Comparison of ENCODE assay signal across 1 cellular context in the genomic region with DNA sequence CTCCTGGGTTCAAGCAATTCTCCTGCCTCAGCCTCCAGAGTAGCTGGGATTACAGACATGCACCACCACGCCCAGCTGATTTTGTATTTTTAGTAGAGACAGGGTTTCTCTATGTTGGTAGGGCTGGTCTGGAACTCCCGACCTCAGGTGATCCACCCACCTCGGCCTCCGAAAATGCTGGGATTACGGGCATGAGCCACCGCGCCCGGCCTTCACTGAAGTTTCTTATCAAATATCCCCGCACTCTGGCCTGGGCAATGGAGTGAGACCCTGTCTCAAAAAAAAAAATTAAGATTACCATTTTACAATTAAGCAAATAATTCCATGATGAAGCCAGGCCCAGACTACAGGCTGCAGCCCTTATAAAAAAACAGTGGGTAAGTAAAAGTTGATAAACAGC.
TF ChIP-seq lines count a peak whose summit lies in the region.

No MANE protein-coding gene starts in this region.

TF ChIP-seq in HepG2, 621 proteins besides CTCF, POLR2A, EP300 and RAD21:
- TF ChIP-seq ZNF777 (CRISPR knock-in tag; IDR thresholded peaks at IDR 0.05) (0 out of 2 replicates have a peak, but pooled peaks have one; percentile 10), ZBTB4 (CRISPR knock-in tag; IDR thresholded peaks at IDR 0.05; ENCODE audit: borderline replicate concordance) (0 out of 2 replicates have a peak, but pooled peaks have one; percentile 29), ZNF770 (CRISPR knock-in tag; IDR thresholded peaks at IDR 0.05) (peak; percentile 78), ZSCAN21 (CRISPR knock-in tag; IDR thresholded peaks at IDR 0.05; ENCODE audit: borderline replicate concordance) (0 out of 2 replicates have a peak, but pooled peaks have one; percentile 17)
- TF ChIP-seq, protein P1, sequence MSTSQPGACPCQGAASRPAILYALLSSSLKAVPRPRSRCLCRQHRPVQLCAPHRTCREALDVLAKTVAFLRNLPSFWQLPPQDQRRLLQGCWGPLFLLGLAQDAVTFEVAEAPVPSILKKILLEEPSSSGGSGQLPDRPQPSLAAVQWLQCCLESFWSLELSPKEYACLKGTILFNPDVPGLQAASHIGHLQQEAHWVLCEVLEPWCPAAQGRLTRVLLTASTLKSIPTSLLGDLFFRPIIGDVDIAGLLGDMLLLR (CRISPR knock-in tag; IDR thresholded peaks at IDR 0.05) = 0 out of 2 replicates have a peak, but pooled peaks have one; percentile 26
